8 cellular contexts compared by ENCODE assay signal in genomic region chr7:131945313-131945831, GRCh38.
DNase-seq lines count a peak whose midpoint lies in the region; ATAC-seq and TF ChIP-seq lines count a peak whose summit lies in the region.

No MANE protein-coding gene starts in this region.

- intact Hi-C loops in posterior cingulate gyrus (cut with DNase I), result loop anchor here (1.0 to 10.0 kb wide), 2 partner anchors 209 to 307 kb away; no protein-coding TSS in a partner anchor

- POLR2A ChIA-PET in activated CD4-positive, alpha-beta memory T cell treated with anti-CD3 and anti-CD28 coated beads, Interleukin-2, amount 10 ng/mL, durations not matched to agents 7 days and 5 days (lab: Charles Lee), result no interaction called here

- ATAC-seq in GM21390 (IDR thresholded peaks at IDR 0.05; ENCODE audit: unreplicated experiment), result peak; percentile 58
- no peak for ATAC-seq in HG03457 (IDR thresholded peaks at IDR 0.05; ENCODE audit: unreplicated experiment)
- ATAC-seq in GM21367 (IDR thresholded peaks at IDR 0.05; ENCODE audit: unreplicated experiment), result no peak

- no peaks in the 10 kb centered on the region for H3K4me1 Mint-ChIP-seq in activated CD4-positive, alpha-beta memory T cell treated with anti-CD3 and anti-CD28 coated beads, Interleukin-2, amount 10 ng/mL, durations not matched to agents 7 days and 5 days
- H3K4me1 Mint-ChIP-seq in glutamatergic neuron (ENCODE audit: low read depth, unreplicated experiment), result peaks cover 24% of the 10 kb centered on the region

- peaks cover 1% of the 10 kb centered on the region for H3K27me3 Mint-ChIP-seq in activated CD4-positive, alpha-beta memory T cell treated with anti-CD3 and anti-CD28 coated beads, Interleukin-2, amount 10 ng/mL, durations not matched to agents 7 days and 5 days
- H3K27me3 Mint-ChIP-seq in glutamatergic neuron (ENCODE audit: unreplicated experiment), result peaks cover 8% of the 10 kb centered on the region

- H3K4me3 Mint-ChIP-seq in activated CD4-positive, alpha-beta memory T cell treated with anti-CD3 and anti-CD28 coated beads, Interleukin-2, amount 10 ng/mL, durations not matched to agents 7 days and 5 days, result no peak overlapping the region
- no peak overlapping the region for H3K4me3 Mint-ChIP-seq in glutamatergic neuron (ENCODE audit: unreplicated experiment)

- DNase-seq in DMS53 (lab: John Stamatoyannopoulos, UW) (peak; percentile 80), NCI-H1694 treated with DMSO at 0.1 percent for 48 hours (lab: John Stamatoyannopoulos, UW) (peak; percentile 43), glutamatergic neuron (peak; percentile 87), posterior cingulate gyrus (peak; percentile 46 to 96 (median 70))
- DNase-seq in activated CD4-positive, alpha-beta memory T cell treated with anti-CD3 and anti-CD28 coated beads, Interleukin-2, amount 10 ng/mL, durations not matched to agents 7 days and 5 days, result peak; percentile 40

- CTCF ChIA-PET in activated CD4-positive, alpha-beta memory T cell treated with anti-CD3 and anti-CD28 coated beads, Interleukin-2, amount 10 ng/mL, durations not matched to agents 7 days and 5 days (lab: Charles Lee), result interaction anchor here (0.7 to 1.3 kb wide), 6 partner anchors 11 to 635 kb away, joined by 3 to 7 read pairs (median 4); no protein-coding TSS in a partner anchor

- no peaks in the 10 kb centered on the region for H3K9me3 Mint-ChIP-seq in activated CD4-positive, alpha-beta memory T cell treated with anti-CD3 and anti-CD28 coated beads, Interleukin-2, amount 10 ng/mL, durations not matched to agents 7 days and 5 days
- peaks cover 8% of the 10 kb centered on the region for H3K9me3 Mint-ChIP-seq in glutamatergic neuron (ENCODE audit: unreplicated experiment)

- H3K27ac Mint-ChIP-seq in activated CD4-positive, alpha-beta memory T cell treated with anti-CD3 and anti-CD28 coated beads, Interleukin-2, amount 10 ng/mL, durations not matched to agents 7 days and 5 days, result no peak overlapping the region
- no peak overlapping the region for H3K27ac Mint-ChIP-seq in glutamatergic neuron (ENCODE audit: unreplicated experiment)

- TF ChIP-seq CTCF in glutamatergic neuron (IDR thresholded peaks at IDR 0.05; ENCODE audit: partially characterized antibody, unreplicated experiment), result peak; percentile 93

- H3K36me3 Mint-ChIP-seq in activated CD4-positive, alpha-beta memory T cell treated with anti-CD3 and anti-CD28 coated beads, Interleukin-2, amount 10 ng/mL, durations not matched to agents 7 days and 5 days (ENCODE audit: low read depth), result no peaks in the 10 kb centered on the region
- H3K36me3 Mint-ChIP-seq in glutamatergic neuron (ENCODE audit: unreplicated experiment), result no peaks in the 10 kb centered on the region
